1 cellular context compared by ENCODE assay signal in genomic region chr15:54576303-54576935, GRCh38.
TF ChIP-seq lines count a peak whose summit lies in the region.

No MANE protein-coding gene starts in this region.

TF ChIP-seq in GM12878, 131 proteins besides CTCF, POLR2A, EP300 and RAD21 (continued from another document and continues in another):
- TF ChIP-seq, protein P1, sequence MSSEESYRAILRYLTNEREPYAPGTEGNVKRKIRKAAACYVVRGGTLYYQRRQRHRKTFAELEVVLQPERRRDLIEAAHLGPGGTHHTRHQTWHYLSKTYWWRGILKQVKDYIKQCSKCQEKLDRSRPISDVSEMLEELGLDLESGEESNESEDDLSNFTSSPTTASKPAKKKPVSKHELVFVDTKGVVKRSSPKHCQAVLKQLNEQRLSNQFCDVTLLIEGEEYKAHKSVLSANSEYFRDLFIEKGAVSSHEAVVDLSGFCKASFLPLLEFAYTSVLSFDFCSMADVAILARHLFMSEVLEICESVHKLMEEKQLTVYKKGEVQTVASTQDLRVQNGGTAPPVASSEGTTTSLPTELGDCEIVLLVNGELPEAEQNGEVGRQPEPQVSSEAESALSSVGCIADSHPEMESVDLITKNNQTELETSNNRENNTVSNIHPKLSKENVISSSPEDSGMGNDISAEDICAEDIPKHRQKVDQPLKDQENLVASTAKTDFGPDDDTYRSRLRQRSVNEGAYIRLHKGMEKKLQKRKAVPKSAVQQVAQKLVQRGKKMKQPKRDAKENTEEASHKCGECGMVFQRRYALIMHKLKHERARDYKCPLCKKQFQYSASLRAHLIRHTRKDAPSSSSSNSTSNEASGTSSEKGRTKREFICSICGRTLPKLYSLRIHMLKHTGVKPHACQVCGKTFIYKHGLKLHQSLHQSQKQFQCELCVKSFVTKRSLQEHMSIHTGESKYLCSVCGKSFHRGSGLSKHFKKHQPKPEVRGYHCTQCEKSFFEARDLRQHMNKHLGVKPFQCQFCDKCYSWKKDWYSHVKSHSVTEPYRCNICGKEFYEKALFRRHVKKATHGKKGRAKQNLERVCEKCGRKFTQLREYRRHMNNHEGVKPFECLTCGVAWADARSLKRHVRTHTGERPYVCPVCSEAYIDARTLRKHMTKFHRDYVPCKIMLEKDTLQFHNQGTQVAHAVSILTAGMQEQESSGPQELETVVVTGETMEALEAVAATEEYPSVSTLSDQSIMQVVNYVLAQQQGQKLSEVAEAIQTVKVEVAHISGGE (CRISPR knock-in tag; IDR thresholded peaks at IDR 0.05), result no peak
- TF ChIP-seq REST (IDR thresholded peaks at IDR 0.05; ENCODE audit: low read depth, low read length), result no peak
- TF ChIP-seq ZZZ3 (IDR thresholded peaks at IDR 0.05; ENCODE audit: control insufficient read depth, insufficient read length, low read depth), result no peak
- no peak for TF ChIP-seq CREB1 (IDR thresholded peaks at IDR 0.05; ENCODE audit: low read depth)
- TF ChIP-seq SREBF1 (IDR thresholded peaks at IDR 0.05; ENCODE audit: low read length), result no peak
- TF ChIP-seq MTA2 (IDR thresholded peaks at IDR 0.05; ENCODE audit: low read depth), result peak; percentile 63; the same call in 1 of the 2 replicates
- TF ChIP-seq IRF5 (IDR thresholded peaks at IDR 0.05; ENCODE audit: borderline replicate concordance), result no peak
- no peak for TF ChIP-seq RB1 (IDR thresholded peaks at IDR 0.05; ENCODE audit: borderline replicate concordance)
- no peak for TF ChIP-seq CEBPB (IDR thresholded peaks at IDR 0.05; ENCODE audit: borderline replicate concordance in 1 of 2, low read depth in 2 of 2, low read length in 2 of 2)
- no peak for TF ChIP-seq SKIL (IDR thresholded peaks at IDR 0.05; ENCODE audit: low read depth, poor library complexity, severe bottlenecking)
- TF ChIP-seq, protein P2, sequence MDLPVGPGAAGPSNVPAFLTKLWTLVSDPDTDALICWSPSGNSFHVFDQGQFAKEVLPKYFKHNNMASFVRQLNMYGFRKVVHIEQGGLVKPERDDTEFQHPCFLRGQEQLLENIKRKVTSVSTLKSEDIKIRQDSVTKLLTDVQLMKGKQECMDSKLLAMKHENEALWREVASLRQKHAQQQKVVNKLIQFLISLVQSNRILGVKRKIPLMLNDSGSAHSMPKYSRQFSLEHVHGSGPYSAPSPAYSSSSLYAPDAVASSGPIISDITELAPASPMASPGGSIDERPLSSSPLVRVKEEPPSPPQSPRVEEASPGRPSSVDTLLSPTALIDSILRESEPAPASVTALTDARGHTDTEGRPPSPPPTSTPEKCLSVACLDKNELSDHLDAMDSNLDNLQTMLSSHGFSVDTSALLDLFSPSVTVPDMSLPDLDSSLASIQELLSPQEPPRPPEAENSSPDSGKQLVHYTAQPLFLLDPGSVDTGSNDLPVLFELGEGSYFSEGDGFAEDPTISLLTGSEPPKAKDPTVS (IDR thresholded peaks at IDR 0.05; ENCODE audit: low read depth, low read length), result no peak
- no peak for TF ChIP-seq ELK1 (IDR thresholded peaks at IDR 0.05; ENCODE audit: low read depth, low read length)
- no peak for TF ChIP-seq EZH2 (IDR thresholded peaks at IDR 0.05; ENCODE audit: borderline replicate concordance, control insufficient read depth, low read depth, low read length)
- TF ChIP-seq, protein P3, sequence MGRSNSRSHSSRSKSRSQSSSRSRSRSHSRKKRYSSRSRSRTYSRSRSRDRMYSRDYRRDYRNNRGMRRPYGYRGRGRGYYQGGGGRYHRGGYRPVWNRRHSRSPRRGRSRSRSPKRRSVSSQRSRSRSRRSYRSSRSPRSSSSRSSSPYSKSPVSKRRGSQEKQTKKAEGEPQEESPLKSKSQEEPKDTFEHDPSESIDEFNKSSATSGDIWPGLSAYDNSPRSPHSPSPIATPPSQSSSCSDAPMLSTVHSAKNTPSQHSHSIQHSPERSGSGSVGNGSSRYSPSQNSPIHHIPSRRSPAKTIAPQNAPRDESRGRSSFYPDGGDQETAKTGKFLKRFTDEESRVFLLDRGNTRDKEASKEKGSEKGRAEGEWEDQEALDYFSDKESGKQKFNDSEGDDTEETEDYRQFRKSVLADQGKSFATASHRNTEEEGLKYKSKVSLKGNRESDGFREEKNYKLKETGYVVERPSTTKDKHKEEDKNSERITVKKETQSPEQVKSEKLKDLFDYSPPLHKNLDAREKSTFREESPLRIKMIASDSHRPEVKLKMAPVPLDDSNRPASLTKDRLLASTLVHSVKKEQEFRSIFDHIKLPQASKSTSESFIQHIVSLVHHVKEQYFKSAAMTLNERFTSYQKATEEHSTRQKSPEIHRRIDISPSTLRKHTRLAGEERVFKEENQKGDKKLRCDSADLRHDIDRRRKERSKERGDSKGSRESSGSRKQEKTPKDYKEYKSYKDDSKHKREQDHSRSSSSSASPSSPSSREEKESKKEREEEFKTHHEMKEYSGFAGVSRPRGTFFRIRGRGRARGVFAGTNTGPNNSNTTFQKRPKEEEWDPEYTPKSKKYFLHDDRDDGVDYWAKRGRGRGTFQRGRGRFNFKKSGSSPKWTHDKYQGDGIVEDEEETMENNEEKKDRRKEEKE (IDR thresholded peaks at IDR 0.05), result no peak
- no peak for TF ChIP-seq YBX1 (IDR thresholded peaks at IDR 0.05)
- no peak for TF ChIP-seq BCL3 (IDR thresholded peaks at IDR 0.05; ENCODE audit: borderline replicate concordance, insufficient read depth, low read depth, low read length, poor library complexity, severe bottlenecking)
- TF ChIP-seq ZNF687 (IDR thresholded peaks at IDR 0.05), result no peak
- no peak for TF ChIP-seq HCFC1 (IDR thresholded peaks at IDR 0.05; ENCODE audit: low read length)
- 0 out of 2 replicates have a peak, but pooled peaks have one; percentile 40 for TF ChIP-seq ZNF217 (IDR thresholded peaks at IDR 0.05)
- peak; percentile 59 for TF ChIP-seq DPF2 (IDR thresholded peaks at IDR 0.05)
- 0 out of 2 replicates have a peak, but pooled peaks have one; percentile 32 for TF ChIP-seq BMI1 (IDR thresholded peaks at IDR 0.05; ENCODE audit: borderline replicate concordance)
- TF ChIP-seq ZNF24 (IDR thresholded peaks at IDR 0.05), result peak; percentile 84
- peak; percentile 16; the same call in 1 of the 2 replicates for TF ChIP-seq ATF7 (IDR thresholded peaks at IDR 0.05; ENCODE audit: low read depth)
- peak; percentile 38; the same call in 1 of the 2 replicates for TF ChIP-seq RELB (IDR thresholded peaks at IDR 0.05; ENCODE audit: low read depth)
- no peak for TF ChIP-seq SUZ12 (IDR thresholded peaks at IDR 0.05; ENCODE audit: unreplicated experiment)
- TF ChIP-seq PKNOX1 (IDR thresholded peaks at IDR 0.05), result 0 out of 2 replicates have a peak, but pooled peaks have one; percentile 30
